8 cellular contexts compared by ENCODE assay signal in genomic region chr1:184388671-184389292, GRCh38. TPM values are rescaled to one million over a fixed set of nuclear protein-coding genes. Genes with fewer than 3 reads are reported as not detected.
DNase-seq lines count a peak whose midpoint lies in the region; ATAC-seq and TF ChIP-seq lines count a peak whose summit lies in the region.

No MANE protein-coding gene starts in this region.

- peaks cover 6 to 24% (median 13%) of the 10 kb centered on the region in 4 donors for H3K4me1 Mint-ChIP-seq in CD4-positive, CD25-positive, alpha-beta regulatory T cell
- H3K4me1 Mint-ChIP-seq in natural killer cell treated with Interleukin-12 subunit alpha and Interleukin-12 subunit beta and Interleukin-15 and Interleukin-18, amount 100 ng/mL, for 72 hours (ENCODE audit: low read depth in 2 of 2): peaks cover 51 to 55% of the 10 kb centered on the region in 2 donors

- H3K9me3 Mint-ChIP-seq in CD4-positive, CD25-positive, alpha-beta regulatory T cell: peaks cover 0 to 4% (median 0%) of the 10 kb centered on the region in 7 donors
- no peaks in the 10 kb centered on the region for H3K9me3 Mint-ChIP-seq in natural killer cell treated with Interleukin-12 subunit alpha and Interleukin-12 subunit beta and Interleukin-15 and Interleukin-18, amount 100 ng/mL, for 72 hours

- H3K36me3 ChIP-seq in CD4-positive, CD25-positive, alpha-beta regulatory T cell (ENCODE audit: control insufficient read depth, insufficient read depth, low read length): no peaks in the 10 kb centered on the region

- H3K36me3 Mint-ChIP-seq in CD4-positive, CD25-positive, alpha-beta regulatory T cell: no peaks in the 10 kb centered on the region
- no peaks in the 10 kb centered on the region for H3K36me3 Mint-ChIP-seq in natural killer cell treated with Interleukin-12 subunit alpha and Interleukin-12 subunit beta and Interleukin-15 and Interleukin-18, amount 100 ng/mL, for 72 hours

- H3K27ac Mint-ChIP-seq in CD4-positive, CD25-positive, alpha-beta regulatory T cell: no peak overlapping the region
- H3K27ac Mint-ChIP-seq in natural killer cell treated with Interleukin-12 subunit alpha and Interleukin-12 subunit beta and Interleukin-15 and Interleukin-18, amount 100 ng/mL, for 72 hours: peak overlapping the region; percentile 80 to 88

- TF ChIP-seq CTCF in LNCaP clone FGC (IDR thresholded peaks at IDR 0.05; ENCODE audit: control insufficient read depth, extremely low read depth, insufficient read depth) (no peak), choroid plexus epithelial cell (conservative IDR thresholded peaks at IDR 0.05; ENCODE audit: low read depth, low read length) (no peak)

- H3K9me3 ChIP-seq in CD4-positive, CD25-positive, alpha-beta regulatory T cell (ENCODE audit: control insufficient read depth in 2 of 2, low read length in 2 of 2): no peaks in the 10 kb centered on the region

- H3K4me3 ChIP-seq in CD4-positive, CD25-positive, alpha-beta regulatory T cell (ENCODE audit: low read depth, low read length): no peak overlapping the region
- H3K4me3 ChIP-seq in LNCaP clone FGC (ENCODE audit: low read depth, low read length): peak overlapping the region; percentile 62
- H3K4me3 ChIP-seq in choroid plexus epithelial cell (ENCODE audit: low read depth, low read length): peak overlapping the region; percentile 67

- H3K27me3 ChIP-seq in CD4-positive, CD25-positive, alpha-beta regulatory T cell (ENCODE audit: control insufficient read depth, insufficient read depth, low read length): peaks cover 58% of the 10 kb centered on the region

- H3K27me3 Mint-ChIP-seq in CD4-positive, CD25-positive, alpha-beta regulatory T cell: peaks cover 66% of the 10 kb centered on the region
- H3K27me3 Mint-ChIP-seq in natural killer cell treated with Interleukin-12 subunit alpha and Interleukin-12 subunit beta and Interleukin-15 and Interleukin-18, amount 100 ng/mL, for 72 hours: no peaks in the 10 kb centered on the region

- H3K4me1 ChIP-seq in CD4-positive, CD25-positive, alpha-beta regulatory T cell (ENCODE audit: control insufficient read depth, insufficient read depth, low read length, poor library complexity, severe bottlenecking): peaks cover 19% of the 10 kb centered on the region

- intact Hi-C loops in posterior vena cava (cut with DNase I): loop anchor here (5.0 to 10.0 kb wide), 2 partner anchors 176 to 179 kb away; no protein-coding TSS in a partner anchor

- no peak overlapping the region for H3K27ac ChIP-seq in CD4-positive, CD25-positive, alpha-beta regulatory T cell (ENCODE audit: insufficient read depth, low read length, poor library complexity, severe bottlenecking)

- peak overlapping the region; percentile 63 to 82 (median 81) for H3K4me3 Mint-ChIP-seq in CD4-positive, CD25-positive, alpha-beta regulatory T cell
- peak overlapping the region; percentile 93 for H3K4me3 Mint-ChIP-seq in natural killer cell treated with Interleukin-12 subunit alpha and Interleukin-12 subunit beta and Interleukin-15 and Interleukin-18, amount 100 ng/mL, for 72 hours

- no peak for ATAC-seq in CD4-positive, CD25-positive, alpha-beta regulatory T cell (ENCODE audit: low read depth in 2 of 2)
- ATAC-seq in natural killer cell treated with Interleukin-12 subunit alpha and Interleukin-12 subunit beta and Interleukin-15 and Interleukin-18, amount 100 ng/mL, for 72 hours: no peak

- no peak for DNase-seq in CD4-positive, CD25-positive, alpha-beta regulatory T cell
- DNase-seq in LNCaP clone FGC (ENCODE audit: low read depth) (no peak), choroid plexus epithelial cell (ENCODE audit: low read depth) (no peak), NCI-H187 (lab: John Stamatoyannopoulos, UW) (no peak), cerebellar nuclear complex (lab: John Stamatoyannopoulos, UW) (no peak), posterior vena cava (ENCODE audit: low spot score) (no peak)
- DNase-seq in natural killer cell treated with Interleukin-12 subunit alpha and Interleukin-12 subunit beta and Interleukin-15 and Interleukin-18, amount 100 ng/mL, for 72 hours (ENCODE audit: low spot score): no peak
- no peak for DNase-seq in stimulated activated CD4-positive, alpha-beta T cell treated with anti-CD3 and anti-CD28 coated beads, Interleukin-15, amount 100 ng/mL, for 24 hours

RNA-seq across cellular contexts. Expression of gene C1orf21, which starts 2.0 kb away (rescaled TPM):
- total RNA-seq in CD4-positive, CD25-positive, alpha-beta regulatory T cell: 0.59 TPM
- under 1 TPM in 1 of 4 donors, not detected in 3; 0.05 TPM for polyA plus RNA-seq in CD4-positive, CD25-positive, alpha-beta regulatory T cell
- total RNA-seq in natural killer cell treated with Interleukin-12 subunit alpha and Interleukin-12 subunit beta and Interleukin-15 and Interleukin-18, amount 100 ng/mL, for 72 hours: 10 to 100 TPM; 18.0 to 28.3 TPM
- 10 to 100 TPM; 64.5 to 69.3 TPM for total RNA-seq in posterior vena cava

Comparison
In these comparisons a context has a peak if more than half of its experiments do, and no peak if none do; other contexts are left out.
1. H3K27ac Mint-ChIP-seq: peak in natural killer cell treated with Interleukin-12 subunit alpha and Interleukin-12 subunit beta and Interleukin-15 and Interleukin-18, amount 100 ng/mL, for 72 hours (2 of 2); none in CD4-positive, CD25-positive, alpha-beta regulatory T cell (0 of 3).
2. RNA of gene C1orf21, which starts 2.0 kb away (total RNA-seq): 64.5 to 69.3 TPM in posterior vena cava and 18.0 to 28.3 TPM in natural killer cell treated with Interleukin-12 subunit alpha and Interleukin-12 subunit beta and Interleukin-15 and Interleukin-18, amount 100 ng/mL, for 72 hours; 0.59 TPM in CD4-positive, CD25-positive, alpha-beta regulatory T cell (single experiment); every median in the first group is over 10 times any median in the second.